In genomic region chr12:3251691-3252090, GRCh38 we compare ENCODE assay signal across 18 cellular contexts.
A peak's percentile ranks its signal among the peaks of the same experiment; 100 is the strongest.
DNase-seq lines count a peak whose midpoint lies in the region; ATAC-seq and TF ChIP-seq lines count a peak whose summit lies in the region.
"Had no signal": no experiment of that assay in that cellular context is flagged by ENCODE, and none has a peak within 500 bp of the region (broad histone marks: within the 10 kb centered on the region; RNA-seq: fewer than 3 reads in every experiment).

No MANE protein-coding gene starts in this region.

- H2BK120ac ChIP-seq in trophoblast cell (ENCODE audit: insufficient read depth, low read length, poor library complexity), result no peak overlapping the region

- no peak overlapping the region for H3K18ac ChIP-seq in trophoblast cell (ENCODE audit: low read length)

- no peaks in the 10 kb centered on the region for H3K36me3 ChIP-seq in BLaER1 treated with 17β-estradiol and CSF1 and Interleukin-3, amounts not matched to agents 10 nM and 100 nM
- H3K36me3 ChIP-seq in right atrium auricular region, result no peaks in the 10 kb centered on the region
- no peaks in the 10 kb centered on the region for H3K36me3 ChIP-seq in skeletal muscle tissue (ENCODE audit: control insufficient read depth in 3 of 3, insufficient read depth in 3 of 3, low read length in 3 of 3)
- no peaks in the 10 kb centered on the region for H3K36me3 ChIP-seq in trophoblast cell (ENCODE audit: control insufficient read depth in 1 of 2, insufficient read depth in 2 of 2, low read length in 2 of 2)

- peak overlapping the region; percentile 38 to 97 (median 87) for H3K4me2 ChIP-seq in BLaER1 treated with 17β-estradiol and CSF1 and Interleukin-3, amounts not matched to agents 10 nM and 100 nM
- no peak overlapping the region for H3K4me2 ChIP-seq in trophoblast cell (ENCODE audit: low read length)
- H3K4me2 ChIP-seq: GM23338 had no signal

- H3K79me1 ChIP-seq in trophoblast cell (ENCODE audit: low read length), result no peaks in the 10 kb centered on the region

- no peak for TF ChIP-seq CTCF in right atrium auricular region (IDR thresholded peaks at IDR 0.05)

- H3K27me3 ChIP-seq in BLaER1 treated with 17β-estradiol and CSF1 and Interleukin-3, amounts not matched to agents 10 nM and 100 nM, result no peaks in the 10 kb centered on the region
- H3K27me3 ChIP-seq in right atrium auricular region, result no peaks in the 10 kb centered on the region
- H3K27me3 ChIP-seq in skeletal muscle tissue (ENCODE audit: control insufficient read depth in 3 of 3, insufficient read depth in 3 of 3, low read length in 3 of 3), result no peaks in the 10 kb centered on the region
- no peaks in the 10 kb centered on the region for H3K27me3 ChIP-seq in trophoblast cell (ENCODE audit: insufficient read depth, low read length)

- peaks cover 0 to 6% (median 0%) of the 10 kb centered on the region in 11 experiments; a peak in 1 of 22 replicates for H3K9me3 ChIP-seq in BLaER1 treated with 17β-estradiol and CSF1 and Interleukin-3, amounts not matched to agents 10 nM and 100 nM (replicated peaks in 1 of 11)
- no peaks in the 10 kb centered on the region for H3K9me3 ChIP-seq in right atrium auricular region
- H3K9me3 ChIP-seq in skeletal muscle tissue (ENCODE audit: control insufficient read depth in 3 of 3, low read length in 3 of 3), result no peaks in the 10 kb centered on the region
- peaks cover 1% of the 10 kb centered on the region for H3K9me3 ChIP-seq in trophoblast cell (ENCODE audit: insufficient read depth, low read depth, low read length)

- no peak overlapping the region for H2AFZ ChIP-seq in trophoblast cell (ENCODE audit: insufficient read depth, low read length, poor library complexity)
- H2AFZ ChIP-seq: GM23338 had no signal

- peak overlapping the region in 9 of 11 experiments; percentile 54 to 93 (median 85); a peak in 18 of 22 replicates for H3K27ac ChIP-seq in BLaER1 treated with 17β-estradiol and CSF1 and Interleukin-3, amounts not matched to agents 10 nM and 100 nM
- H3K27ac ChIP-seq in cingulate gyrus (ENCODE audit: low read depth, low read length) (peak overlapping the region; percentile 67), right atrium auricular region (peak overlapping the region; percentile 91 to 97), skeletal muscle tissue (ENCODE audit: low read depth, low read length) (peak overlapping the region; percentile 97), trophoblast cell (ENCODE audit: low read depth, low read length) (no peak overlapping the region)
- H3K27ac ChIP-seq: HL-60 had no signal

- no peaks in the 10 kb centered on the region for H3K79me2 ChIP-seq in trophoblast cell (ENCODE audit: control insufficient read depth, insufficient read depth, low read length, poor library complexity)

- H2BK5ac ChIP-seq in trophoblast cell (ENCODE audit: low read depth, low read length, poor library complexity), result no peak overlapping the region

- H4K12ac ChIP-seq in trophoblast cell (ENCODE audit: low read depth, low read length), result no peak overlapping the region

- no peaks in the 10 kb centered on the region for H4K20me1 ChIP-seq in BLaER1 treated with 17β-estradiol and CSF1 and Interleukin-3, amounts not matched to agents 10 nM and 100 nM

- DNase-seq in right atrium auricular region (ENCODE audit: low spot score) (no peak), trophoblast cell (no peak), HCEC 1CT (no peak)
- no peak for DNase-seq in activated naive CD4-positive, alpha-beta T cell treated with anti-CD3 and anti-CD28 coated beads, Interleukin-2, amount 50 U/mL, for 16 hours
- DNase-seq: activated CD4-positive, alpha-beta T cell treated with anti-CD3 and anti-CD28 coated beads, Interleukin-2, amount 50 U/mL, for 1 hour; activated naive CD8-positive, alpha-beta T cell treated with anti-CD3 and anti-CD28 coated beads for 36 hours; Calu3; effector memory CD4-positive, alpha-beta T cell; stimulated activated CD4-positive, alpha-beta T cell treated with anti-CD3 and anti-CD28 coated beads, Interleukin-1b, Interleukin-23, amount 100 ng/mL, for 48 hours had no signal

- no CpG with 5 or more reads among the region's 7 CpGs for WGBS in trophoblast cell (ENCODE audit: extremely low coverage, insufficient coverage, insufficient read length)

- no peak overlapping the region for H4K91ac ChIP-seq in trophoblast cell (ENCODE audit: low read depth, low read length)

- no peak overlapping the region for H2AK5ac ChIP-seq in trophoblast cell (ENCODE audit: low read length)

- no peak overlapping the region for H3K4ac ChIP-seq in trophoblast cell (ENCODE audit: low read depth, low read length)

- H4K8ac ChIP-seq in trophoblast cell (ENCODE audit: low read depth, low read length), result no peak overlapping the region

- no peak overlapping the region for H3K14ac ChIP-seq in trophoblast cell (ENCODE audit: low read length)

- no peak overlapping the region for H3K4me3 ChIP-seq in BLaER1 treated with 17β-estradiol and CSF1 and Interleukin-3, amounts not matched to agents 10 nM and 100 nM
- H3K4me3 ChIP-seq in right atrium auricular region (no peak overlapping the region), skeletal muscle tissue (ENCODE audit: low read length in 3 of 3) (peak overlapping the region in 2 of 3 donors; percentile 6 to 52), trophoblast cell (ENCODE audit: low read depth, low read length) (no peak overlapping the region)
- H3K4me3 ChIP-seq: GM23338 had no signal

- H2BK12ac ChIP-seq in trophoblast cell (ENCODE audit: low read length), result no peak overlapping the region

- no peak overlapping the region for H3K23ac ChIP-seq in trophoblast cell (ENCODE audit: low read length)

- H3K9ac ChIP-seq in BLaER1 treated with 17β-estradiol and CSF1 and Interleukin-3, amounts not matched to agents 10 nM and 100 nM, result peak overlapping the region in 9 of 11 experiments; percentile 18 to 77 (median 55); a peak in 16 of 22 replicates
- H3K9ac ChIP-seq in skeletal muscle tissue (ENCODE audit: low read depth in 1 of 3, low read length in 3 of 3) (peak overlapping the region; percentile 30 to 74 (median 73)), trophoblast cell (ENCODE audit: low read length) (no peak overlapping the region)

- H3K4me1 ChIP-seq in BLaER1 treated with 17β-estradiol and CSF1 and Interleukin-3, amounts not matched to agents 10 nM and 100 nM, result peaks cover 52 to 80% (median 73%) of the 10 kb centered on the region in 10 experiments
- H3K4me1 ChIP-seq in right atrium auricular region (peaks cover 0 to 91% of the 10 kb centered on the region in 2 donors), skeletal muscle tissue (ENCODE audit: control insufficient read depth in 3 of 3, insufficient read depth in 3 of 3, low read length in 3 of 3) (peaks cover 78 to 93% (median 88%) of the 10 kb centered on the region in 3 donors), trophoblast cell (ENCODE audit: control insufficient read depth in 1 of 2, insufficient read depth in 2 of 2, low read length in 2 of 2) (peaks cover 0 to 2% of the 10 kb centered on the region in 2 experiments)

- no peak for ATAC-seq in GM21825 (IDR thresholded peaks at IDR 0.05; ENCODE audit: unreplicated experiment)
- ATAC-seq: activated T-helper 17 cell treated with anti-CD3 and anti-CD28 coated beads, Interleukin-2, amount 50 U/mL, for 72 hours; natural killer cell treated with Interleukin-12 subunit alpha and Interleukin-12 subunit beta and Interleukin-15 and Interleukin-18, amount 100 ng/mL, for 72 hours; SK-N-SH treated with all-trans-retinoic acid at 6 μM for 48 hours had no signal

Comparison
In these comparisons a context has a peak if more than half of its experiments do, and no peak if none do; other contexts are left out.
1. H3K4me3 ChIP-seq: peak in skeletal muscle tissue (2 of 3); none in BLaER1 treated with 17β-estradiol and CSF1 and Interleukin-3, amounts not matched to agents 10 nM and 100 nM (0 of 10), right atrium auricular region (0 of 2) and trophoblast cell (single experiment).